In the genomic region with DNA sequence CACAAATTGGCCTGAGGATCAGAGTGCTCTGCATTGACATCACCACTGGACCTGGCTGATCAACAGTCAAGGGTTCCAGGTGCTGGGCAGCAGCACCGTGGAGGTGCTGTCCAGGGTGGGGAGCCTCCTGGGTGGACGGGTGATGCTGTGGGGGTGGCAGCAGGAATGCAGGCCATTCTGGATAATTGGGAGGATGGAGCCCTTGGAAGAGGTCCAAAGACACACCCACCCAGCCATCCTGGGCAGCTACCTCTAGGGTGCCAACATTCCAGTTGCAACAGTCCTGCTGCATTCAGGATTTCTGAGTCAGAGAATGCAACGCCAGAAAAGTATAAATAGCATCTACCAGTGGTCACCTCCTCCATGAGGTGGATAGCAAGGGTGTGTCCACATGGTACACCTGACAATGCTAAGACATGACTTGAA, we compare ENCODE assay signal across 8 cellular contexts. TPM values are rescaled to one million over a fixed set of nuclear protein-coding genes. Genes with fewer than 3 reads are reported as not detected.
DNase-seq lines count a peak whose midpoint lies in the region; ATAC-seq lines count a peak whose summit lies in the region.

No MANE protein-coding gene starts in this region.

- no peaks in the 10 kb centered on the region for H3K27me3 ChIP-seq in MG63

- peak; percentile 41 for DNase-seq in EH (ENCODE audit: low read depth)
- peak; percentile 82 for DNase-seq in MG63
- peak; percentile 5 for DNase-seq in dermis blood vessel endothelial cell
- DNase-seq in renal cortical epithelial cell (ENCODE audit: low read depth), result peak; percentile 85
- DNase-seq in cerebellar cortex (ENCODE audit: low spot score), result no peak
- DNase-seq in HUDEP-2 (lab: John Stamatoyannopoulos, UW; ENCODE audit: unreplicated experiment in 76 of 76), result no peak

- ATAC-seq in GM18870 (IDR thresholded peaks at IDR 0.05; ENCODE audit: unreplicated experiment) (no peak), HG02938 (IDR thresholded peaks at IDR 0.05; ENCODE audit: unreplicated experiment) (no peak)

- no peak overlapping the region for H3K4me3 ChIP-seq in MG63

- H3K36me3 ChIP-seq in MG63, result no peaks in the 10 kb centered on the region

- no peaks in the 10 kb centered on the region for H3K9me3 ChIP-seq in MG63

RNA-seq across cellular contexts. Expression of gene STARD5, which starts 26.8 kb away (rescaled TPM):
- total RNA-seq in MG63 (2014; rRNA removed; shearing (Covaris generic); ENCODE audit: low replicate concordance), result 0.22 and 3.4 TPM in 2 replicates
- 2.1 and 2.6 TPM in 2 replicates for total RNA-seq in dermis blood vessel endothelial cell
- total RNA-seq in renal cortical epithelial cell, result 0.52 and 3.0 TPM in 2 replicates

Comparison
In these comparisons a context has a peak if more than half of its experiments do, and no peak if none do; other contexts are left out.
1. DNase-seq: peak in EH (single experiment), MG63 (single experiment), dermis blood vessel endothelial cell (single experiment) and renal cortical epithelial cell (single experiment); none in cerebellar cortex (single experiment) and HUDEP-2 (0 of 76).